8 cellular contexts compared by ENCODE assay signal in genomic region chr10:44959243-44960097, GRCh38. TPM values are rescaled to one million over a fixed set of nuclear protein-coding genes. Genes with fewer than 3 reads are reported as not detected.
A peak's percentile ranks its signal among the peaks of the same experiment; 100 is the strongest.
DNase-seq lines count a peak whose midpoint lies in the region; ATAC-seq and TF ChIP-seq lines count a peak whose summit lies in the region.

RASSF4 (plus strand) TSS chr10:44959802; CDS start chr10:44970203, 10,401 bp downstream.

- no peak for TF ChIP-seq EP300 in Ishikawa (IDR thresholded peaks at IDR 0.05; ENCODE audit: borderline replicate concordance)

- TF ChIP-seq CTCF in fibroblast of the aortic adventitia (IDR thresholded peaks at IDR 0.05; ENCODE audit: insufficient read depth, low read length) (peak; percentile 6), nephron progenitor cell (IDR thresholded peaks at IDR 0.05) (no peak)

- no peak for TF ChIP-seq RAD21 in Ishikawa (IDR thresholded peaks at IDR 0.05; ENCODE audit: low read depth)

- no peaks in the 10 kb centered on the region for H3K9me3 Mint-ChIP-seq in nephron progenitor cell
- no peaks in the 10 kb centered on the region for H3K9me3 Mint-ChIP-seq in stimulated activated naive CD8-positive, alpha-beta T cell treated with anti-CD3 and anti-CD28 coated beads, Interleukin-15, amount 100 ng/mL, for 72 hours

- H3K4me3 Mint-ChIP-seq in nephron progenitor cell = peak within 1 kb of the TSS; percentile 86
- peak within 1 kb of the TSS; percentile 73 to 83 for H3K4me3 Mint-ChIP-seq in stimulated activated naive CD8-positive, alpha-beta T cell treated with anti-CD3 and anti-CD28 coated beads, Interleukin-15, amount 100 ng/mL, for 72 hours

- peaks cover 9% of the 10 kb centered on the region for H3K27me3 Mint-ChIP-seq in nephron progenitor cell (ENCODE audit: low read depth, poor library complexity)
- peaks cover 8% of the 10 kb centered on the region for H3K27me3 Mint-ChIP-seq in stimulated activated naive CD8-positive, alpha-beta T cell treated with anti-CD3 and anti-CD28 coated beads, Interleukin-15, amount 100 ng/mL, for 72 hours

- H3K27ac Mint-ChIP-seq in nephron progenitor cell = peak within 1 kb of the TSS; percentile 61
- peak within 1 kb of the TSS; percentile 81 to 92 for H3K27ac Mint-ChIP-seq in stimulated activated naive CD8-positive, alpha-beta T cell treated with anti-CD3 and anti-CD28 coated beads, Interleukin-15, amount 100 ng/mL, for 72 hours

- H3K4me3 ChIP-seq in fibroblast of the aortic adventitia (ENCODE audit: low read depth, low read length) = peak within 1 kb of the TSS; percentile 81

- H3K36me3 Mint-ChIP-seq in nephron progenitor cell (ENCODE audit: low read depth) = peaks cover 22% of the 10 kb centered on the region

- H3K4me1 Mint-ChIP-seq in nephron progenitor cell = peaks cover 73% of the 10 kb centered on the region
- peaks cover 45% of the 10 kb centered on the region for H3K4me1 Mint-ChIP-seq in stimulated activated naive CD8-positive, alpha-beta T cell treated with anti-CD3 and anti-CD28 coated beads, Interleukin-15, amount 100 ng/mL, for 72 hours

- ATAC-seq in GM21576 (IDR thresholded peaks at IDR 0.05; ENCODE audit: unreplicated experiment) = peak; percentile 97
- peak; percentile 99 for ATAC-seq in stimulated activated naive CD8-positive, alpha-beta T cell treated with anti-CD3 and anti-CD28 coated beads, Interleukin-15, amount 100 ng/mL, for 72 hours

- DNase-seq in DMS79 (lab: John Stamatoyannopoulos, UW) (peak; percentile 40), RPMI7951 (ENCODE audit: low read depth) (peak; percentile 77), fibroblast of the aortic adventitia (ENCODE audit: low read depth) (peak; percentile 83), nephron progenitor cell (peak; percentile 95)
- peak; percentile 86 for DNase-seq in activated T-helper 9 cell treated with anti-CD3 and anti-CD28 coated beads, Interleukin-2, amount 50 U/mL, for 16 hours (ENCODE audit: low read depth)
- peak; percentile 89 to 91 for DNase-seq in stimulated activated naive CD8-positive, alpha-beta T cell treated with anti-CD3 and anti-CD28 coated beads, Interleukin-15, amount 100 ng/mL, for 72 hours

TF ChIP-seq in Ishikawa, 13 proteins besides CTCF, POLR2A, EP300 and RAD21:
- peak; percentile 50; the same call in 1 of the 2 replicates for TF ChIP-seq MAX (IDR thresholded peaks at IDR 0.05)
- no peak for TF ChIP-seq TCF12 (IDR thresholded peaks at IDR 0.05; ENCODE audit: low read depth)
- TF ChIP-seq EGR1 (IDR thresholded peaks at IDR 0.05) = no peak
- no peak for TF ChIP-seq CEBPB (IDR thresholded peaks at IDR 0.05)
- no peak for TF ChIP-seq TEAD4 (IDR thresholded peaks at IDR 0.05)
- no peak for TF ChIP-seq ZBTB7A (IDR thresholded peaks at IDR 0.05; ENCODE audit: low read depth)
- no peak for TF ChIP-seq FOXM1 (IDR thresholded peaks at IDR 0.05; ENCODE audit: borderline replicate concordance, low read depth)
- TF ChIP-seq USF1 (IDR thresholded peaks at IDR 0.05) = 0 out of 2 replicates have a peak, but pooled peaks have one; percentile 6
- TF ChIP-seq CREB1 (IDR thresholded peaks at IDR 0.05; ENCODE audit: low read depth) = no peak
- peak; percentile 62; the same call in 1 of the 2 replicates for TF ChIP-seq TAF1 (IDR thresholded peaks at IDR 0.05; ENCODE audit: low read depth)

RNA-seq across cellular contexts. Expression of gene RASSF4, which starts in this region (rescaled TPM):
- 6.8 and 11.1 TPM in 2 replicates for total RNA-seq in RPMI7951 (2014; rRNA removed; shearing (Covaris generic))
- 1.9 and 3.8 TPM in 2 replicates for total RNA-seq in fibroblast of the aortic adventitia (ENCODE audit: low replicate concordance)

Comparison
In these comparisons a context has a peak if more than half of its experiments do, and no peak if none do; other contexts are left out.
1. Peak in every context shown above with its lines: DNase-seq, ATAC-seq and H3K4me3 ChIP-seq.
2. DNase-seq: peak in every context shown above with its lines; median percentile 95 in nephron progenitor cell; 90 in stimulated activated naive CD8-positive, alpha-beta T cell treated with anti-CD3 and anti-CD28 coated beads, Interleukin-15, amount 100 ng/mL, for 72 hours; 86 in activated T-helper 9 cell treated with anti-CD3 and anti-CD28 coated beads, Interleukin-2, amount 50 U/mL, for 16 hours; 83 in fibroblast of the aortic adventitia; 77 in RPMI7951; 40 in DMS79.